In the genomic region with DNA sequence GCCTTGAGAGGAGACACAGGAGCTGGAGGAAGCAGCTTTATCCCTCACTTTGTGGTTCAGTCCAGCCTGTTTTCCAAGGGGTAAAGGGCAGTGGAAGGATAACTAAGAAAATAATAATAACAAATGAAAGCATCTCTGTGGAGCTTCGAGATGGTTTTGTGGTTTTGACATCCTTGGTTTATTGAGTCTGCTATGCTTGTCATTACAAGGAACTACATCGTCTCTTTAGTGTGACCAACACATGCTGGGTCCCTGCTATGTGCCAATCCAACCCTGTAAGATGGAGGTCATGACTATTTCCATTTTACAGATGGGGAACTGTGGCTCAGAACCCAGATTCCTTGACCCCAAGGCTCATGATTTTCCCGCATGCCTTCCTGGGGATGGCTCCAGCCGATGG, we compare ENCODE assay signal across 23 cellular contexts.
DNase-seq lines count a peak whose midpoint lies in the region; ATAC-seq, FAIRE-seq and TF ChIP-seq lines count a peak whose summit lies in the region.
"Had no signal": no experiment of that assay in that cellular context is flagged by ENCODE, and none has a peak within 500 bp of the region (broad histone marks: within the 10 kb centered on the region; RNA-seq: fewer than 3 reads in every experiment).

No MANE protein-coding gene starts in this region.

- no peak overlapping the region for H3K4me3 ChIP-seq in BLaER1 treated with 17β-estradiol and CSF1 and Interleukin-3, amounts not matched to agents 10 nM and 100 nM
- H3K4me3 ChIP-seq in H1 (ENCODE audit: extremely low read depth in 1 of 4, insufficient read depth in 2 of 4, low read depth in 3 of 4, low read length in 4 of 4) = no peak overlapping the region
- no peak overlapping the region for H3K4me3 ChIP-seq in upper lobe of left lung
- H3K4me3 ChIP-seq in WERI-Rb-1 (ENCODE audit: low read depth, low read length) = no peak overlapping the region
- H3K4me3 ChIP-seq: dorsolateral prefrontal cortex, stomach, thyroid gland had no signal

- no peak for TF ChIP-seq CTCF in CD4-positive, alpha-beta T cell (IDR thresholded peaks at IDR 0.05)
- no peak for TF ChIP-seq CTCF in H1 (IDR thresholded peaks at IDR 0.05; ENCODE audit: control extremely low read depth in 1 of 3, insufficient read depth in 1 of 3, low read depth in 1 of 3, low read length in 3 of 3)
- no peak for TF ChIP-seq CTCF in upper lobe of left lung (IDR thresholded peaks at IDR 0.05)
- TF ChIP-seq CTCF in WERI-Rb-1 (IDR thresholded peaks at IDR 0.05; ENCODE audit: low read depth, low read length) = no peak

- H4K5ac ChIP-seq in H1 (ENCODE audit: insufficient read length, low read depth, low read length) = no peak overlapping the region

- no peak for FAIRE-seq in H1 (lab: Jason Lieb, UNC)
- FAIRE-seq: G401.6 had no signal

- no peaks in the 10 kb centered on the region for H3K9me3 ChIP-seq in BLaER1 treated with 17β-estradiol and CSF1 and Interleukin-3, amounts not matched to agents 10 nM and 100 nM (replicated peaks in 1 of 11)
- no peaks in the 10 kb centered on the region for H3K9me3 ChIP-seq in CD4-positive, alpha-beta T cell (ENCODE audit: control insufficient read depth, low read length)
- H3K9me3 ChIP-seq in H1 (ENCODE audit: insufficient read depth in 2 of 2, low read depth in 1 of 2, low read length in 1 of 2) (no peaks in the 10 kb centered on the region), upper lobe of left lung (no peaks in the 10 kb centered on the region), WERI-Rb-1 (ENCODE audit: severe bottlenecking) (no peaks in the 10 kb centered on the region)
- H3K9me3 ChIP-seq: stomach, thyroid gland had no signal

- no peak overlapping the region for H2BK120ac ChIP-seq in H1 (replicated peaks; ENCODE audit: low read depth, low read length)

- peaks cover 0 to 4% (median 0%) of the 10 kb centered on the region in 11 experiments; a peak in 5 of 22 replicates for H3K27me3 ChIP-seq in BLaER1 treated with 17β-estradiol and CSF1 and Interleukin-3, amounts not matched to agents 10 nM and 100 nM
- no peaks in the 10 kb centered on the region for H3K27me3 ChIP-seq in CD4-positive, alpha-beta T cell (ENCODE audit: control insufficient read depth, insufficient read depth, low read length)
- H3K27me3 ChIP-seq in H1 (replicated peaks in 1 of 4; ENCODE audit: control insufficient read depth in 3 of 4, extremely low read depth in 1 of 4, insufficient read depth in 3 of 4, low read length in 3 of 4) (peaks cover 0 to 5% (median 3%) of the 10 kb centered on the region in 4 experiments; a peak in 4 of 7 replicates), upper lobe of left lung (peaks cover 0 to 13% (median 2%) of the 10 kb centered on the region in 4 donors), WERI-Rb-1 (ENCODE audit: insufficient read depth, low read depth, severe bottlenecking) (no peaks in the 10 kb centered on the region)

- H3K23ac ChIP-seq in H1 (ENCODE audit: insufficient read length) = no peak overlapping the region

- TF ChIP-seq POLR2A in H1 (IDR thresholded peaks at IDR 0.05; ENCODE audit: control extremely low read depth in 1 of 2, low read depth in 2 of 2, low read length in 2 of 2) = no peak
- no peak for TF ChIP-seq POLR2A in upper lobe of left lung (IDR thresholded peaks at IDR 0.05)

- peak overlapping the region; percentile 84; the same call in 1 of the 2 replicates for H2AK5ac ChIP-seq in H1 (ENCODE audit: low read depth, low read length)

- no peak overlapping the region for H2BK20ac ChIP-seq in H1 (ENCODE audit: low read length)

- H2BK5ac ChIP-seq in H1 (ENCODE audit: low read depth, low read length) = no peak overlapping the region

- H3K79me2 ChIP-seq in H1 (ENCODE audit: control insufficient read depth in 1 of 2, insufficient read depth in 2 of 2, low read length in 2 of 2) = no peaks in the 10 kb centered on the region

- TF ChIP-seq EP300 in H1 (IDR thresholded peaks at IDR 0.05; ENCODE audit: borderline replicate concordance in 1 of 2, low read depth in 2 of 2, low read length in 2 of 2) = no peak
- TF ChIP-seq EP300 in upper lobe of left lung (IDR thresholded peaks at IDR 0.05) = no peak

- no peak overlapping the region for H3K4ac ChIP-seq in H1 (replicated peaks; ENCODE audit: insufficient read length, low read depth, low read length)

- no peak overlapping the region for H3K56ac ChIP-seq in H1 (replicated peaks; ENCODE audit: insufficient read length, low read depth, low read length)

- no peak overlapping the region for H4K91ac ChIP-seq in H1 (replicated peaks; ENCODE audit: insufficient read length, low read length)

- H3K4me2 ChIP-seq in BLaER1 treated with 17β-estradiol and CSF1 and Interleukin-3, amounts not matched to agents 10 nM and 100 nM = peak overlapping the region; percentile 25 to 69 (median 47); a peak in 19 of 22 replicates
- no peak overlapping the region for H3K4me2 ChIP-seq in H1 (ENCODE audit: insufficient read depth in 1 of 2, low read depth in 2 of 2, low read length in 2 of 2)

- no peak overlapping the region for H2AFZ ChIP-seq in H1 (ENCODE audit: low read length)

- peak overlapping the region; percentile 28 for H3K4me3 Mint-ChIP-seq in CD4-positive, alpha-beta T cell
- peak overlapping the region; percentile 56 for H3K4me3 Mint-ChIP-seq in T-helper 2 cell treated with Interferon-gamma antibody and Interleukin-4, amounts not matched to agents 5 μg/mL and 100 μg/mL, for 36 hours
- H3K4me3 Mint-ChIP-seq: activated T-cell treated with anti-CD3 and anti-CD28 coated beads, Interleukin-2, amount 50 U/mL, for 72 hours; memory B cell had no signal

- 94% methylated on average over 4 of the region's 4 CpGs; no CpG with 5 or more reads in 1 of the 2 experiments for WGBS in H1 (ENCODE audit: extremely low coverage in 1 of 2, insufficient coverage in 1 of 2, insufficient read length in 1 of 2, insufficient replicate concordance in 2 of 2, low coverage in 1 of 2, low lambda C conversion rate in 2 of 2, missing lambda C conversion rate in 1 of 2), 2 experiments
- WGBS in upper lobe of left lung, 2 donors = 75 to 83% methylated on average over 4 of the region's 4 CpGs

- DNase-seq in CD4-positive, alpha-beta T cell = no peak
- DNase-seq in T-helper 2 cell treated with Interferon-gamma antibody and Interleukin-4, amounts not matched to agents 5 μg/mL and 100 μg/mL, for 36 hours (ENCODE audit: low spot score) = no peak
- DNase-seq in H1 (ENCODE audit: low read depth in 1 of 2, low spot score in 2 of 2) (no peak), NCI-H2081 treated with DMSO at 0.1 percent for 48 hours (lab: John Stamatoyannopoulos, UW) (no peak), SKM-1 (lab: John Stamatoyannopoulos, UW; ENCODE audit: unreplicated experiment) (no peak), upper lobe of left lung (no peak), WERI-Rb-1 (no peak)
- DNase-seq: activated T-cell treated with anti-CD3 and anti-CD28 coated beads, Interleukin-2, amount 50 U/mL, for 72 hours; cerebellar nuclear complex; dorsolateral prefrontal cortex; GOT3; NCI-H1105 treated with DMSO at 0.1 percent for 48 hours; NCI-H1930; NCI-H524 treated with DMSO at 0.1 percent for 48 hours; NK-92 treated with Interleukin-12 subunit alpha and Interleukin-12 subunit beta, amount 100 ng/mL, for 24 hours; Right ventricle myocardium superior; stomach; thyroid gland had no signal

- H3K36me3 ChIP-seq in BLaER1 treated with 17β-estradiol and CSF1 and Interleukin-3, amounts not matched to agents 10 nM and 100 nM = no peaks in the 10 kb centered on the region
- H3K36me3 ChIP-seq in H1 (ENCODE audit: control insufficient read depth in 2 of 4, insufficient read depth in 4 of 4, low read length in 3 of 4) (no peaks in the 10 kb centered on the region), upper lobe of left lung (no peaks in the 10 kb centered on the region), WERI-Rb-1 (no peaks in the 10 kb centered on the region)
- H3K36me3 ChIP-seq: stomach, thyroid gland had no signal

- peaks cover 81% of the 10 kb centered on the region for H3K4me1 Mint-ChIP-seq in CD4-positive, alpha-beta T cell (ENCODE audit: low read depth)
- H3K4me1 Mint-ChIP-seq in T-helper 2 cell treated with Interferon-gamma antibody and Interleukin-4, amounts not matched to agents 5 μg/mL and 100 μg/mL, for 36 hours (ENCODE audit: low read depth) = peaks cover 66% of the 10 kb centered on the region

- H3K4me1 ChIP-seq in BLaER1 treated with 17β-estradiol and CSF1 and Interleukin-3, amounts not matched to agents 10 nM and 100 nM = peaks cover 47 to 68% (median 63%) of the 10 kb centered on the region in 10 experiments
- H3K4me1 ChIP-seq in H1 (replicated peaks in 1 of 4; ENCODE audit: control insufficient read depth in 3 of 4, insufficient read depth in 4 of 4, low read length in 3 of 4) (peaks cover 16 to 30% (median 21%) of the 10 kb centered on the region in 4 experiments), upper lobe of left lung (peaks cover 7 to 19% (median 16%) of the 10 kb centered on the region in 4 donors)

- peaks cover 3% of the 10 kb centered on the region; the same call in 1 of the 2 replicates for H3K23me2 ChIP-seq in H1 (ENCODE audit: low read depth, low read length)

- no peak overlapping the region for H3K9ac ChIP-seq in BLaER1 treated with 17β-estradiol and CSF1 and Interleukin-3, amounts not matched to agents 10 nM and 100 nM
- no peak overlapping the region for H3K9ac ChIP-seq in H1 (replicated peaks in 1 of 4; ENCODE audit: extremely low read depth in 1 of 4, low read depth in 3 of 4, low read length in 3 of 4)

- no peak overlapping the region for H3K27ac ChIP-seq in BLaER1 treated with 17β-estradiol and CSF1 and Interleukin-3, amounts not matched to agents 10 nM and 100 nM
- no peak overlapping the region for H3K27ac ChIP-seq in CD4-positive, alpha-beta T cell (ENCODE audit: low read depth, low read length)
- H3K27ac ChIP-seq in H1 (ENCODE audit: low read depth, low read length) = no peak overlapping the region
- no peak overlapping the region for H3K27ac ChIP-seq in upper lobe of left lung
- H3K27ac ChIP-seq in WERI-Rb-1 = no peak overlapping the region
- H3K27ac ChIP-seq: dorsolateral prefrontal cortex, HL-60, stomach, thyroid gland had no signal

- intact Hi-C loops in CD4-positive, alpha-beta T cell (cut with DNase I, micrococcal nuclease) = no loop called here

- no peak overlapping the region for H4K8ac ChIP-seq in H1 (ENCODE audit: extremely low read depth, insufficient read depth, low read length)

- no peaks in the 10 kb centered on the region for H3K27me3 Mint-ChIP-seq in CD4-positive, alpha-beta T cell
- H3K27me3 Mint-ChIP-seq in T-helper 2 cell treated with Interferon-gamma antibody and Interleukin-4, amounts not matched to agents 5 μg/mL and 100 μg/mL, for 36 hours (ENCODE audit: low read depth) = no peaks in the 10 kb centered on the region

- no peaks in the 10 kb centered on the region for H4K20me1 ChIP-seq in BLaER1 treated with 17β-estradiol and CSF1 and Interleukin-3, amounts not matched to agents 10 nM and 100 nM
- H4K20me1 ChIP-seq in H1 (replicated peaks in 1 of 2; ENCODE audit: control insufficient read depth in 1 of 2, insufficient read depth in 2 of 2, low read length in 2 of 2) = no peaks in the 10 kb centered on the region

- H2BK12ac ChIP-seq in H1 (ENCODE audit: low read depth, low read length) = 0 out of 2 replicates have a peak overlapping the region, but pooled peaks have one; percentile 17

- CTCF ChIA-PET in CD4-positive, alpha-beta T cell (lab: Charles Lee) = interaction anchor here (0.6 kb wide), 1 partner anchor 438 kb away, joined by 4 read pairs; no protein-coding TSS in a partner anchor
- CTCF ChIA-PET in H1 (lab: Charles Lee; ENCODE audit: partially characterized antibody) = interaction anchor here (0.9 to 2.2 kb wide), 8 partner anchors 9 to 208 kb away, joined by 3 to 8 read pairs (median 3); no protein-coding TSS in a partner anchor

- H3K18ac ChIP-seq in H1 (ENCODE audit: extremely low read depth, low read length) = no peak overlapping the region

- no peaks in the 10 kb centered on the region for H3K79me1 ChIP-seq in H1 (ENCODE audit: low read depth, low read length)

- no peaks in the 10 kb centered on the region for H3K9me3 Mint-ChIP-seq in CD4-positive, alpha-beta T cell
- no peaks in the 10 kb centered on the region for H3K9me3 Mint-ChIP-seq in T-helper 2 cell treated with Interferon-gamma antibody and Interleukin-4, amounts not matched to agents 5 μg/mL and 100 μg/mL, for 36 hours
- H3K9me3 Mint-ChIP-seq: activated T-cell treated with anti-CD3 and anti-CD28 coated beads, Interleukin-2, amount 50 U/mL, for 72 hours; memory B cell had no signal

- H3K27ac Mint-ChIP-seq in CD4-positive, alpha-beta T cell = peak overlapping the region; percentile 97
- peak overlapping the region; percentile 91 for H3K27ac Mint-ChIP-seq in T-helper 2 cell treated with Interferon-gamma antibody and Interleukin-4, amounts not matched to agents 5 μg/mL and 100 μg/mL, for 36 hours
- H3K27ac Mint-ChIP-seq: activated T-cell treated with anti-CD3 and anti-CD28 coated beads, Interleukin-2, amount 50 U/mL, for 72 hours; memory B cell had no signal

- H3K36me3 Mint-ChIP-seq in CD4-positive, alpha-beta T cell (ENCODE audit: low read depth) = no peaks in the 10 kb centered on the region
- peaks cover 2% of the 10 kb centered on the region for H3K36me3 Mint-ChIP-seq in T-helper 2 cell treated with Interferon-gamma antibody and Interleukin-4, amounts not matched to agents 5 μg/mL and 100 μg/mL, for 36 hours (ENCODE audit: low read depth)

- ATAC-seq in CD4-positive, alpha-beta T cell (ENCODE audit: poor library complexity) = no peak
- ATAC-seq in upper lobe of left lung (ENCODE audit: low FRiP score in 2 of 2) = no peak
- ATAC-seq: activated T-cell treated with anti-CD3 and anti-CD28 coated beads, Interleukin-2, amount 50 U/mL, for 72 hours; left lobe of liver had no signal

- peak overlapping the region; percentile 61; the same call in 1 of the 2 replicates for H2BK15ac ChIP-seq in H1 (ENCODE audit: low read length)

- H3K14ac ChIP-seq in H1 (ENCODE audit: insufficient read length) = no peak overlapping the region

- POLR2A ChIA-PET in CD4-positive, alpha-beta T cell (lab: Charles Lee) = interaction anchor here (1.2 kb wide), 1 partner anchor 50 kb away, joined by 3 read pairs; no protein-coding TSS in a partner anchor
- POLR2A ChIA-PET in H1 (lab: Charles Lee; ENCODE audit: partially characterized antibody) = interaction anchor here (0.5 to 0.8 kb wide), 3 partner anchors 17 to 768 kb away, joined by 3 to 4 read pairs (median 3); no protein-coding TSS in a partner anchor

- no peak for TF ChIP-seq RAD21 in H1 (IDR thresholded peaks at IDR 0.05 in 1 of 2, conservative IDR thresholded peaks at IDR 0.05 in 1 of 2; ENCODE audit: low read depth in 2 of 2, low read length in 2 of 2)

Comparison
In these comparisons a context has a peak if more than half of its experiments do, and no peak if none do; other contexts are left out.
1. H3K4me2 ChIP-seq: peak in BLaER1 treated with 17β-estradiol and CSF1 and Interleukin-3, amounts not matched to agents 10 nM and 100 nM (11 of 11); none in H1 (0 of 2).